ENCODE assay signal across 27 cellular contexts in genomic region chr9:35076848-35077247, GRCh38.
"Had no signal": no experiment of that assay in that cellular context is flagged by ENCODE, and none has a peak within 500 bp of the region (broad histone marks: within the 10 kb centered on the region; RNA-seq: fewer than 3 reads in every experiment).

No MANE protein-coding gene starts in this region.

- H3K36me3 ChIP-seq: breast epithelium, lower lobe of right lung, transverse colon, uterus had no signal

- H3K27ac ChIP-seq: breast epithelium, esophagus muscularis mucosa, heart right ventricle, left lung, lower lobe of right lung, parathyroid adenoma, testis, transverse colon, uterus, VCaP had no signal

- H3K4me3 Mint-ChIP-seq: dendritic cell treated with granulocyte-macrophage colony-stimulating factor and Interleukin-4, amounts not matched to agents 40 ng/mL and 50 ng/mL, for 4 days had no signal

- ATAC-seq: activated naive CD8-positive, alpha-beta T cell treated with anti-CD3 and anti-CD28 coated beads, Interleukin-2, amount 50 U/mL, for 24 hours; heart right ventricle; left lung; lower lobe of right lung; right cardiac atrium; stimulated activated naive CD8-positive, alpha-beta T cell treated with anti-CD3 and anti-CD28 coated beads, Interleukin-15, Interleukin-2, amounts not matched to agents 100 U/mL and 50 U/mL, for 24 hours had no signal

- H3K4me3 ChIP-seq: breast epithelium, esophagus muscularis mucosa, heart right ventricle, left lung, lower lobe of right lung, testis, transverse colon, uterus had no signal

- H3K27ac Mint-ChIP-seq: activated naive CD8-positive, alpha-beta T cell treated with anti-CD3 and anti-CD28 coated beads, Interleukin-2, amount 50 U/mL, for 24 hours; dendritic cell treated with granulocyte-macrophage colony-stimulating factor and Interleukin-4, amounts not matched to agents 40 ng/mL and 50 ng/mL, for 4 days had no signal

- H2AFZ ChIP-seq: parathyroid adenoma had no signal

- H3K9me3 ChIP-seq: breast epithelium, esophagus muscularis mucosa, heart right ventricle, left lung, lower lobe of right lung, testis, transverse colon, uterus had no signal

- H3K9me3 Mint-ChIP-seq: activated naive CD8-positive, alpha-beta T cell treated with anti-CD3 and anti-CD28 coated beads, Interleukin-2, amount 50 U/mL, for 24 hours; dendritic cell treated with granulocyte-macrophage colony-stimulating factor and Interleukin-4, amounts not matched to agents 40 ng/mL and 50 ng/mL, for 4 days had no signal

- H3K27me3 ChIP-seq: breast epithelium, esophagus muscularis mucosa, heart right ventricle, left lung, testis, transverse colon, uterus had no signal

- H3K79me2 ChIP-seq: parathyroid adenoma had no signal

- H3K27me3 Mint-ChIP-seq: dendritic cell treated with granulocyte-macrophage colony-stimulating factor and Interleukin-4, amounts not matched to agents 40 ng/mL and 50 ng/mL, for 4 days had no signal

- DNase-seq: activated CD4-positive, alpha-beta T cell treated with anti-CD3 and anti-CD28 coated beads for 48 hours; activated gamma-delta T cell; activated naive CD4-positive, alpha-beta T cell treated with anti-CD3 and anti-CD28 coated beads, Interleukin-2, amount 50 U/mL, for 16 hours; activated naive CD8-positive, alpha-beta T cell treated with anti-CD3 and anti-CD28 coated beads, Interleukin-2, amount 50 U/mL, for 24 hours; activated T-cell treated with anti-CD3 and anti-CD28 coated beads for 4 hours; amygdala; central memory CD4-positive, alpha-beta T cell; foreskin melanocyte; heart right ventricle; kidney glomerular epithelial cell; left lung; lower lobe of right lung; mesenchymal stem cell; occipital lobe; right cardiac atrium; stimulated activated CD4-positive, alpha-beta T cell treated with anti-CD3 and anti-CD28 coated beads, Interleukin-15, amount 100 ng/mL, for 24 hours; stimulated activated CD4-positive, alpha-beta T cell treated with anti-CD3 and anti-CD28 coated beads, Interleukin-2, amount 100 ng/mL, for 24 hours; stimulated activated naive CD8-positive, alpha-beta T cell treated with anti-CD3 and anti-CD28 coated beads, Interleukin-15, Interleukin-2, amounts not matched to agents 100 U/mL and 50 U/mL, for 24 hours; T-helper 9 cell; testis; transverse colon; uterus had no signal
